Comparison of ENCODE assay signal across 10 cellular contexts in the genomic region with DNA sequence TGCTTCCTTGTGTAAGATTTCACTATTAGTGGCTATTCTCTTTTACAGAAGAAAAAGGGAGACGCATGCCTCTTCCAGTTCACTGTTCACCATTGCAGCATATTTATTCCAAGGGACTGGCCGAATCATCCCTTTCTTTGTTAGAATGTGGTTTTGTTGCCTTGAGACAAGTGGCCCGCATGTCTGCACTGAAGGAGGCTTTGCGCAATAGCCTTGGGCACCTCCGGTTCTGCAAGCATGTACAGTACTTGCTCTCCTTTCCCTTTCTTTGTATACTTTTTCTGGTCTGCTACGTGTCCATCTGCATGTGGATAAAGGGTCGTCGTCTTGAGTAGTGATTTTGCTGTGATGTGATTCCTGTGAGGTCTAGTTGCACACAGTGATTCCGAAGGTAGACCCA. TPM values are rescaled to one million over a fixed set of nuclear protein-coding genes. Genes with fewer than 3 reads are reported as not detected.
A peak's percentile ranks its signal among the peaks of the same experiment; 100 is the strongest.
DNase-seq lines count a peak whose midpoint lies in the region; ATAC-seq, FAIRE-seq and TF ChIP-seq lines count a peak whose summit lies in the region.
"Had no signal": no experiment of that assay in that cellular context is flagged by ENCODE, and none has a peak within 500 bp of the region (broad histone marks: within the 10 kb centered on the region; RNA-seq: fewer than 3 reads in every experiment).

No MANE protein-coding gene starts in this region.

- H3K4me1 Mint-ChIP-seq in Caco-2 (ENCODE audit: low read depth, unreplicated experiment), result peaks cover 49% of the 10 kb centered on the region

- POLR2A ChIA-PET in Caco-2 (lab: Charles Lee) (no interaction called here), endothelial cell of umbilical vein (lab: Charles Lee) (interaction anchor here (3.2 kb wide), 1 partner anchor 30 kb away, joined by 19 read pairs; no protein-coding TSS in a partner anchor)

- H4K20me1 ChIP-seq in endothelial cell of umbilical vein (replicated peaks; ENCODE audit: control insufficient read depth, extremely low read depth, insufficient read depth, low read length), result no peaks in the 10 kb centered on the region

- peaks cover 74% of the 10 kb centered on the region for H3K36me3 Mint-ChIP-seq in Caco-2 (ENCODE audit: insufficient read depth, unreplicated experiment)

- peak overlapping the region; percentile 26 for H3K4me2 ChIP-seq in endothelial cell of umbilical vein (ENCODE audit: insufficient read depth, low read length)

- H3K9ac ChIP-seq in endothelial cell of umbilical vein (replicated peaks; ENCODE audit: extremely low read depth, insufficient read depth, low read length), result peak overlapping the region; percentile 59

- no peak for TF ChIP-seq EP300 in ovary (IDR thresholded peaks at IDR 0.05)

- WGBS in ovary, 3 donors, result 34 to 46% (median 39%) methylated on average over 9 of the region's 9 CpGs

- CTCF ChIA-PET in Caco-2 (lab: Charles Lee), result no interaction called here
- CTCF ChIA-PET in endothelial cell of umbilical vein (lab: Charles Lee), result no interaction called here

- no peaks in the 10 kb centered on the region for H3K9me1 ChIP-seq in endothelial cell of umbilical vein (replicated peaks; ENCODE audit: control insufficient read depth, extremely low read depth, insufficient read depth, low read length)

- H3K9me3 ChIP-seq in Caco-2, result no peaks in the 10 kb centered on the region
- H3K9me3 ChIP-seq in endothelial cell of umbilical vein (replicated peaks; ENCODE audit: control insufficient read depth, insufficient read depth, low read length), result no peaks in the 10 kb centered on the region
- no peaks in the 10 kb centered on the region for H3K9me3 ChIP-seq in ovary

- peak overlapping the region; percentile 82 for H3K27ac Mint-ChIP-seq in Caco-2 (ENCODE audit: unreplicated experiment)

- H3K27me3 ChIP-seq in Caco-2 (replicated peaks; ENCODE audit: control insufficient read depth, insufficient read depth, low read length) (no peaks in the 10 kb centered on the region), endothelial cell of umbilical vein (ENCODE audit: control insufficient read depth in 2 of 2, insufficient read depth in 2 of 2, low read length in 2 of 2) (no peaks in the 10 kb centered on the region), ovary (no peaks in the 10 kb centered on the region)

- no peaks in the 10 kb centered on the region for H3K9me3 Mint-ChIP-seq in Caco-2 (ENCODE audit: unreplicated experiment)

- H3K4me3 ChIP-seq in Caco-2 (ENCODE audit: low read depth, low read length), result no peak overlapping the region
- H3K4me3 ChIP-seq in endothelial cell of umbilical vein (replicated peaks in 1 of 3; ENCODE audit: insufficient read depth in 1 of 3, low read depth in 1 of 3, low read length in 3 of 3), result no peak overlapping the region
- no peak overlapping the region for H3K4me3 ChIP-seq in ovary

- no peak overlapping the region for H2AFZ ChIP-seq in endothelial cell of umbilical vein (ENCODE audit: low read depth, low read length)

- no peak for TF ChIP-seq POLR2A in endothelial cell of umbilical vein (IDR thresholded peaks at IDR 0.05; ENCODE audit: low read depth, low read length)
- no peak for TF ChIP-seq POLR2A in ovary (IDR thresholded peaks at IDR 0.05)

- BruUV-seq in Caco-2 (replicated peaks; lab: Mats Ljungman, UMichigan), result no TSS peak
- BruUV-seq in endothelial cell of umbilical vein (replicated peaks; lab: Mats Ljungman, UMichigan), result no TSS peak

- no peak for ATAC-seq in HG02623 (IDR thresholded peaks at IDR 0.05; ENCODE audit: unreplicated experiment)

- peak overlapping the region; percentile 4 for H3K4me3 Mint-ChIP-seq in Caco-2 (ENCODE audit: unreplicated experiment)

- peak; percentile 48 to 60 for DNase-seq in Caco-2
- peak; percentile 85 for DNase-seq in NOMO-1 treated with DMSO at 0.1 percent for 48 hours (lab: John Stamatoyannopoulos, UW; ENCODE audit: unreplicated experiment)
- DNase-seq in endothelial cell of umbilical vein (ENCODE audit: low read depth, low spot score), result no peak
- DNase-seq in ovary, result peak in 4 of 5 donors; percentile 51 to 58 (median 56)
- DNase-seq in NCI-H748 treated with DMSO at 0.1 percent for 48 hours (lab: John Stamatoyannopoulos, UW), result no peak
- DNase-seq in 8988T, result no peak
- no peak for DNase-seq in posterior vena cava (ENCODE audit: low spot score)
- DNase-seq: activated naive CD4-positive, alpha-beta T cell treated with anti-CD3 and anti-CD28 coated beads, Interleukin-2, amount 50 U/mL, for 16 hours; GDM1 had no signal

- no peak for FAIRE-seq in endothelial cell of umbilical vein (lab: Jason Lieb, UNC)

- H3K36me3 ChIP-seq in Caco-2 (ENCODE audit: control insufficient read depth, insufficient read depth, low read length) (no peaks in the 10 kb centered on the region; the same call in 1 of the 2 replicates), endothelial cell of umbilical vein (ENCODE audit: control insufficient read depth in 2 of 2, extremely low read depth in 1 of 2, insufficient read depth in 2 of 2, low read length in 2 of 2) (peaks cover 3 to 7% of the 10 kb centered on the region in 2 experiments), ovary (no peaks in the 10 kb centered on the region)

- intact Hi-C loops in Caco-2 (cut with micrococcal nuclease; ENCODE audit: unreplicated experiment), result no loop called here
- intact Hi-C loops in endothelial cell of umbilical vein (cut with micrococcal nuclease), result no loop called here
- intact Hi-C loops in ovary (cut with DNase I), result no loop called here
- intact Hi-C loops in posterior vena cava (cut with DNase I), result no loop called here

- H3K4me1 ChIP-seq in Caco-2 (peaks cover 83% of the 10 kb centered on the region), endothelial cell of umbilical vein (ENCODE audit: control insufficient read depth, extremely low read depth, insufficient read depth, low read length) (peaks cover 74% of the 10 kb centered on the region), ovary (ENCODE audit: insufficient read depth) (peaks cover 13% of the 10 kb centered on the region)

- H3K27ac ChIP-seq in endothelial cell of umbilical vein (ENCODE audit: insufficient read depth, low read depth, low read length), result peak overlapping the region; percentile 98
- H3K27ac ChIP-seq in ovary, result peak overlapping the region; percentile 34 to 82

- TF ChIP-seq CTCF in Caco-2 (IDR thresholded peaks at IDR 0.05; ENCODE audit: insufficient read depth in 1 of 2, low read depth in 1 of 2, low read length in 1 of 2, severe bottlenecking in 1 of 2, unreplicated experiment in 1 of 2), result no peak
- no peak for TF ChIP-seq CTCF in endothelial cell of umbilical vein (IDR thresholded peaks at IDR 0.05; ENCODE audit: extremely low read depth in 1 of 2, insufficient read depth in 1 of 2, low read depth in 1 of 2, low read length in 2 of 2)
- no peak for TF ChIP-seq CTCF in ovary (IDR thresholded peaks at IDR 0.05)

- dilution Hi-C loops in endothelial cell of umbilical vein (cut with MboI; ENCODE audit: extremely low pct_ligation_motif_present, low sequenced_read_pairs), result no loop called here

- peaks cover 94% of the 10 kb centered on the region for H3K79me2 ChIP-seq in endothelial cell of umbilical vein (ENCODE audit: control insufficient read depth, insufficient read depth, low read length)

- H3K27me3 Mint-ChIP-seq in Caco-2 (ENCODE audit: insufficient read depth, unreplicated experiment), result no peaks in the 10 kb centered on the region

TF ChIP-seq in endothelial cell of umbilical vein, 7 proteins besides CTCF, POLR2A, EP300 and RAD21:
- TF ChIP-seq FOS (IDR thresholded peaks at IDR 0.05; ENCODE audit: borderline replicate concordance, insufficient read depth, low read length) (no peak), EZH2 (IDR thresholded peaks at IDR 0.05; ENCODE audit: borderline replicate concordance, low read depth, low read length, severe bottlenecking) (no peak), GATA2 (IDR thresholded peaks at IDR 0.05; ENCODE audit: insufficient read depth, insufficient read length, low read depth, low read length) (no peak), JUN (IDR thresholded peaks at IDR 0.05; ENCODE audit: borderline replicate concordance, insufficient read depth, insufficient read length, low read depth) (no peak), MYC (IDR thresholded peaks at IDR 0.05; ENCODE audit: low read depth, low read length) (no peak), MAX (IDR thresholded peaks at IDR 0.05; ENCODE audit: insufficient read depth, insufficient read length) (no peak), POLR2AphosphoS5 (IDR thresholded peaks at IDR 0.05; ENCODE audit: insufficient read depth, low read depth, low read length) (no peak)

RNA-seq across cellular contexts. Expression of gene FLNB, which starts 43.0 kb away (rescaled TPM):
- total RNA-seq in Caco-2 (2022) (315 and 331 TPM in 2 replicates), endothelial cell of umbilical vein (595 and 670 TPM in 2 replicates), ovary (100 to 1,000 TPM in 5 of 7 donors, 10 to 100 TPM in 2; 51.9 to 141 (median 126) TPM), posterior vena cava (100 to 1,000 TPM; 130 to 133 TPM)
- polyA plus RNA-seq in endothelial cell of umbilical vein (479 and 516 TPM in 2 replicates), ovary (100 to 1,000 TPM in 1 of 2 donors, 10 to 100 TPM in 1; 78.6 to 190 TPM)
- 267 and 270 TPM in 2 replicates for polyA plus RNA-seq in endothelial cell of umbilical vein (2011; cell fraction: cytosol; rRNA removed)
- 3,546 and 4,297 TPM in 2 replicates for polyA plus RNA-seq in endothelial cell of umbilical vein (2011; cell fraction: nucleus; rRNA removed)
- polyA plus RNA-seq in endothelial cell of umbilical vein (2012), result 427 and 466 TPM in 2 replicates
- 1,506 and 1,741 TPM in 2 replicates for polyA minus RNA-seq in endothelial cell of umbilical vein
- 139 TPM for polyA minus RNA-seq in endothelial cell of umbilical vein (2011; cell fraction: cytosol; rRNA and poly(A)+ RNA removed)
- polyA minus RNA-seq in endothelial cell of umbilical vein (2011; cell fraction: nucleus; rRNA and poly(A)+ RNA removed), result 3,042 and 3,714 TPM in 2 replicates

Comparison
In these comparisons a context has a peak if more than half of its experiments do, and no peak if none do; other contexts are left out.
1. DNase-seq: peak in Caco-2 (2 of 2), NOMO-1 treated with DMSO at 0.1 percent for 48 hours (single experiment) and ovary (4 of 5); none in endothelial cell of umbilical vein (single experiment), NCI-H748 treated with DMSO at 0.1 percent for 48 hours (single experiment), 8988T (single experiment) and posterior vena cava (single experiment).